31 cellular contexts compared by ENCODE assay signal in genomic region chr7:1424041-1424440, GRCh38. TPM values are rescaled to one million over a fixed set of nuclear protein-coding genes. Genes with fewer than 3 reads are reported as not detected.
DNase-seq lines count a peak whose midpoint lies in the region; ATAC-seq and TF ChIP-seq lines count a peak whose summit lies in the region.
"Had no signal": no experiment of that assay in that cellular context is flagged by ENCODE, and none has a peak within 500 bp of the region (broad histone marks: within the 10 kb centered on the region; RNA-seq: fewer than 3 reads in every experiment).

No MANE protein-coding gene starts in this region.

- peak overlapping the region; percentile 67 for H2BK15ac ChIP-seq in neuronal stem cell (ENCODE audit: low read length)

- H3K4me1 Mint-ChIP-seq in stimulated activated naive CD8-positive, alpha-beta T cell treated with anti-CD3 and anti-CD28 coated beads, Interleukin-15, amount 100 ng/mL, for 72 hours: peaks cover 12% of the 10 kb centered on the region
- H3K4me1 Mint-ChIP-seq: B cell, CD14-positive monocyte had no signal

- H2AFZ ChIP-seq in neuronal stem cell (ENCODE audit: low read length): no peak overlapping the region

- H3K23ac ChIP-seq in neuronal stem cell (ENCODE audit: low read depth, low read length, poor library complexity): peak overlapping the region; percentile 73

- H3K18ac ChIP-seq in neuronal stem cell (ENCODE audit: low read length): peak overlapping the region; percentile 17

- no peak for TF ChIP-seq POLR2A in body of pancreas (IDR thresholded peaks at IDR 0.05)

- no peak overlapping the region for H2BK120ac ChIP-seq in neuronal stem cell (ENCODE audit: low read depth, low read length)

- no peak for TF ChIP-seq CTCF in body of pancreas (IDR thresholded peaks at IDR 0.05)

- H3K27ac Mint-ChIP-seq in stimulated activated naive CD8-positive, alpha-beta T cell treated with anti-CD3 and anti-CD28 coated beads, Interleukin-15, amount 100 ng/mL, for 72 hours: no peak overlapping the region
- H3K27ac Mint-ChIP-seq: B cell; CD4-positive, alpha-beta T cell; CD4-positive, CD25-positive, alpha-beta regulatory T cell; CD8-positive, alpha-beta T cell had no signal

- no peak for DNase-seq in stimulated activated naive CD8-positive, alpha-beta T cell treated with anti-CD3 and anti-CD28 coated beads, Interleukin-15, Interleukin-2, amounts not matched to agents 100 U/mL and 50 U/mL, for 24 hours
- no peak for DNase-seq in stimulated activated naive CD8-positive, alpha-beta T cell treated with anti-CD3 and anti-CD28 coated beads, Interleukin-15, amount 100 ng/mL, for 72 hours
- DNase-seq in neuronal stem cell (ENCODE audit: low spot score): no peak
- no peak for DNase-seq in body of pancreas
- DNase-seq: 8988T; ACHN; AML-193; BE2C; C1 segment of cervical spinal cord; Caco-2; Calu3; CD4-positive, alpha-beta T cell; CD4-positive, CD25-positive, alpha-beta regulatory T cell; CD8-positive, alpha-beta memory T cell; CD8-positive, alpha-beta T cell; COR-L47; DMS 273 treated with DMSO at 0.1 percent for 48 hours; DMS153; DMS53; DMS79; DMS79 treated with DMSO at 0.1 percent for 48 hours; DND-41; EL had no signal

- H3K4me1 ChIP-seq in neuronal stem cell (ENCODE audit: control insufficient read depth in 2 of 2, insufficient read depth in 1 of 2, low read depth in 1 of 2, low read length in 2 of 2) (no peaks in the 10 kb centered on the region), body of pancreas (peaks cover 4% of the 10 kb centered on the region)
- H3K4me1 ChIP-seq: A549, Caco-2 had no signal

- peak overlapping the region; percentile 21 for H3K14ac ChIP-seq in neuronal stem cell (ENCODE audit: low read length)

- H3K27me3 ChIP-seq in neuronal stem cell (ENCODE audit: control insufficient read depth in 3 of 3, insufficient read depth in 3 of 3, low read depth in 1 of 3, low read length in 3 of 3) (peaks cover 0 to 32% (median 0%) of the 10 kb centered on the region in 3 experiments), body of pancreas (no peaks in the 10 kb centered on the region)

- no peak overlapping the region for H4K91ac ChIP-seq in neuronal stem cell (ENCODE audit: low read depth, low read length, poor library complexity)

- WGBS in neuronal stem cell (ENCODE audit: extremely low coverage in 2 of 2, insufficient read length in 2 of 2, insufficient replicate concordance in 1 of 2), 2 donors: no CpG with 5 or more reads among the region's 12 CpGs
- WGBS in body of pancreas, 2 donors: 74 to 77% methylated on average over 11 to 12 of the region's 12 CpGs

- H3K9me3 ChIP-seq in neuronal stem cell (replicated peaks in 1 of 2; ENCODE audit: control insufficient read depth in 2 of 2, insufficient read depth in 1 of 2, low read depth in 1 of 2, low read length in 2 of 2) (no peaks in the 10 kb centered on the region), body of pancreas (no peaks in the 10 kb centered on the region)
- H3K9me3 ChIP-seq: A549; BE2C; BLaER1; BLaER1 treated with 17β-estradiol and CSF1 and Interleukin-3, amounts not matched to agents 10 nM and 100 nM; Caco-2 had no signal

- ATAC-seq in stimulated activated naive CD8-positive, alpha-beta T cell treated with anti-CD3 and anti-CD28 coated beads, Interleukin-15, Interleukin-2, amounts not matched to agents 100 U/mL and 50 U/mL, for 24 hours: peak; percentile 11
- no peak for ATAC-seq in stimulated activated naive CD8-positive, alpha-beta T cell treated with anti-CD3 and anti-CD28 coated beads, Interleukin-15, amount 100 ng/mL, for 72 hours
- ATAC-seq in body of pancreas: no peak
- ATAC-seq: A549; CD8-positive, alpha-beta T cell had no signal

- H2AK5ac ChIP-seq in neuronal stem cell (ENCODE audit: low read depth, low read length): peak overlapping the region; percentile 90

- H3K4me3 ChIP-seq in neuronal stem cell (ENCODE audit: low read length in 2 of 2): no peak overlapping the region
- H3K4me3 ChIP-seq in body of pancreas: no peak overlapping the region
- H3K4me3 ChIP-seq: A549; BLaER1; BLaER1 treated with 17β-estradiol and CSF1 and Interleukin-3, amounts not matched to agents 10 nM and 100 nM had no signal

- intact Hi-C loops in body of pancreas (cut with DNase I): no loop called here

- H3K9me3 Mint-ChIP-seq in stimulated activated naive CD8-positive, alpha-beta T cell treated with anti-CD3 and anti-CD28 coated beads, Interleukin-15, amount 100 ng/mL, for 72 hours: no peaks in the 10 kb centered on the region
- H3K9me3 Mint-ChIP-seq: CD4-positive, alpha-beta memory T cell; CD4-positive, alpha-beta T cell; CD8-positive, alpha-beta memory T cell; CD8-positive, alpha-beta T cell had no signal

- no peak overlapping the region for H3K4me3 Mint-ChIP-seq in stimulated activated naive CD8-positive, alpha-beta T cell treated with anti-CD3 and anti-CD28 coated beads, Interleukin-15, amount 100 ng/mL, for 72 hours
- H3K4me3 Mint-ChIP-seq: B cell; CD4-positive, alpha-beta memory T cell; CD4-positive, alpha-beta T cell; CD8-positive, alpha-beta memory T cell; CD8-positive, alpha-beta T cell had no signal

- H2BK12ac ChIP-seq in neuronal stem cell (ENCODE audit: low read length): no peak overlapping the region

- H4K8ac ChIP-seq in neuronal stem cell (ENCODE audit: low read depth, low read length): peak overlapping the region; percentile 92

- H3K9ac ChIP-seq in neuronal stem cell (ENCODE audit: low read depth, low read length, poor library complexity): no peak overlapping the region
- H3K9ac ChIP-seq: BLaER1; BLaER1 treated with 17β-estradiol and CSF1 and Interleukin-3, amounts not matched to agents 10 nM and 100 nM had no signal

- H3K27ac ChIP-seq in neuronal stem cell (replicated peaks; ENCODE audit: low read length): no peak overlapping the region
- H3K27ac ChIP-seq in body of pancreas: no peak overlapping the region
- H3K27ac ChIP-seq: 22Rv1; A549; BLaER1; BLaER1 treated with 17β-estradiol and CSF1 and Interleukin-3, amounts not matched to agents 10 nM and 100 nM; C4-2B had no signal

- H3K27me3 Mint-ChIP-seq in stimulated activated naive CD8-positive, alpha-beta T cell treated with anti-CD3 and anti-CD28 coated beads, Interleukin-15, amount 100 ng/mL, for 72 hours: peaks cover 36% of the 10 kb centered on the region

- no peaks in the 10 kb centered on the region for H3K36me3 ChIP-seq in neuronal stem cell (replicated peaks in 1 of 2; ENCODE audit: control insufficient read depth in 2 of 2, insufficient read depth in 2 of 2, low read length in 2 of 2)
- no peaks in the 10 kb centered on the region for H3K36me3 ChIP-seq in body of pancreas (replicated peaks in 1 of 2; ENCODE audit: insufficient read depth in 1 of 2, low read depth in 2 of 2)
- H3K36me3 ChIP-seq: BE2C; BLaER1; BLaER1 treated with 17β-estradiol and CSF1 and Interleukin-3, amounts not matched to agents 10 nM and 100 nM had no signal

- H3K79me1 ChIP-seq in neuronal stem cell (ENCODE audit: low read depth, low read length): no peaks in the 10 kb centered on the region

- no peak overlapping the region for H3K4ac ChIP-seq in neuronal stem cell (ENCODE audit: low read length)

- no peak overlapping the region for H2BK5ac ChIP-seq in neuronal stem cell (ENCODE audit: low read length)

- H3K4me2 ChIP-seq in neuronal stem cell (ENCODE audit: insufficient read depth, low read length, poor library complexity, severe bottlenecking): no peak overlapping the region
- H3K4me2 ChIP-seq: A549 had no signal

RNA-seq across cellular contexts. Expression of gene MICALL2, which starts 35.2 kb away (rescaled TPM):
- 9.4 TPM for polyA plus RNA-seq in neuronal stem cell (2013, experiment 1 of 2)
- polyA plus RNA-seq in neuronal stem cell (2013, experiment 2 of 2): 10.1 TPM
- total RNA-seq in body of pancreas: 10 to 100 TPM; 23.3 to 26.7 TPM
